Comparison of ENCODE assay signal across 8 cellular contexts in genomic region chr12:130916251-130916911, GRCh38. TPM values are rescaled to one million over a fixed set of nuclear protein-coding genes. Genes with fewer than 3 reads are reported as not detected.
DNase-seq lines count a peak whose midpoint lies in the region; ATAC-seq and TF ChIP-seq lines count a peak whose summit lies in the region.

No MANE protein-coding gene starts in this region.

- in situ Hi-C loops in GM13976 (cut with MboI; ENCODE audit: low sequenced_read_pairs, unreplicated experiment) = no loop called here

- no peak overlapping the region for H3K27ac ChIP-seq in cardiac muscle cell
- H3K27ac ChIP-seq in CD4-positive, alpha-beta T cell (ENCODE audit: low read depth, low read length) = no peak overlapping the region

- H3K4me1 Mint-ChIP-seq in activated CD8-positive, alpha-beta T cell treated with anti-CD3 and anti-CD28 coated beads, Interleukin-2, amount 10 ng/mL, durations not matched to agents 7 days and 5 days (ENCODE audit: low read depth) = no peaks in the 10 kb centered on the region
- H3K4me1 Mint-ChIP-seq in CD4-positive, alpha-beta T cell (ENCODE audit: low read depth) = peaks cover 4% of the 10 kb centered on the region

- intact Hi-C loops in CD4-positive, alpha-beta T cell (cut with DNase I, micrococcal nuclease) = no loop called here

- no peaks in the 10 kb centered on the region for H3K4me1 ChIP-seq in cardiac muscle cell (ENCODE audit: low read depth)

- POLR2A ChIA-PET in activated CD8-positive, alpha-beta T cell treated with anti-CD3 and anti-CD28 coated beads, Interleukin-2, amount 10 ng/mL, durations not matched to agents 7 days and 5 days (lab: Charles Lee) = no interaction called here
- POLR2A ChIA-PET in CD4-positive, alpha-beta T cell (lab: Charles Lee) = no interaction called here

- H3K27me3 ChIP-seq in cardiac muscle cell = no peaks in the 10 kb centered on the region
- peaks cover 24% of the 10 kb centered on the region for H3K27me3 ChIP-seq in CD4-positive, alpha-beta T cell (ENCODE audit: control insufficient read depth, insufficient read depth, low read length)

- H3K36me3 Mint-ChIP-seq in activated CD8-positive, alpha-beta T cell treated with anti-CD3 and anti-CD28 coated beads, Interleukin-2, amount 10 ng/mL, durations not matched to agents 7 days and 5 days (ENCODE audit: low read depth) = no peaks in the 10 kb centered on the region
- no peaks in the 10 kb centered on the region for H3K36me3 Mint-ChIP-seq in CD4-positive, alpha-beta T cell (ENCODE audit: low read depth)

- H3K9me3 ChIP-seq in cardiac muscle cell (ENCODE audit: low read depth) = no peaks in the 10 kb centered on the region
- peaks cover 8% of the 10 kb centered on the region for H3K9me3 ChIP-seq in CD4-positive, alpha-beta T cell (ENCODE audit: control insufficient read depth, low read length)

- no peaks in the 10 kb centered on the region for H3K36me3 ChIP-seq in cardiac muscle cell

- TF ChIP-seq CTCF in GM13976 (IDR thresholded peaks at IDR 0.05; ENCODE audit: borderline replicate concordance, control extremely low read depth, extremely low read depth, insufficient read depth, missing control alignments) (peak; percentile 86), cardiac muscle cell (IDR thresholded peaks at IDR 0.05; ENCODE audit: low read depth, low read length) (peak; percentile 91)
- no peak for TF ChIP-seq CTCF in CD4-positive, alpha-beta T cell (IDR thresholded peaks at IDR 0.05)

- no peak overlapping the region for H3K4me3 ChIP-seq in cardiac muscle cell

- no peak overlapping the region for H3K27ac Mint-ChIP-seq in activated CD8-positive, alpha-beta T cell treated with anti-CD3 and anti-CD28 coated beads, Interleukin-2, amount 10 ng/mL, durations not matched to agents 7 days and 5 days
- no peak overlapping the region for H3K27ac Mint-ChIP-seq in CD4-positive, alpha-beta T cell

- DNase-seq in AG20443 (ENCODE audit: low spot score) (peak; percentile 86), GM13976 (ENCODE audit: low spot score) (peak; percentile 81), NCI-H187 treated with DMSO at 0.1 percent for 48 hours (lab: John Stamatoyannopoulos, UW) (peak; percentile 14), cardiac muscle cell (ENCODE audit: low read depth in 1 of 2, low spot score in 1 of 2) (peak; percentile 71 to 82), pons (ENCODE audit: low spot score) (peak; percentile 54)
- DNase-seq in activated CD8-positive, alpha-beta T cell treated with anti-CD3 and anti-CD28 coated beads, Interleukin-2, amount 10 ng/mL, durations not matched to agents 7 days and 5 days = peak; percentile 38
- no peak for DNase-seq in CD4-positive, alpha-beta T cell

- ATAC-seq in activated CD8-positive, alpha-beta T cell treated with anti-CD3 and anti-CD28 coated beads, Interleukin-2, amount 10 ng/mL, durations not matched to agents 7 days and 5 days = no peak
- ATAC-seq in GM21515 (IDR thresholded peaks at IDR 0.05; ENCODE audit: unreplicated experiment) = no peak
- no peak for ATAC-seq in CD4-positive, alpha-beta T cell (ENCODE audit: poor library complexity)

- CTCF ChIA-PET in activated CD8-positive, alpha-beta T cell treated with anti-CD3 and anti-CD28 coated beads, Interleukin-2, amount 10 ng/mL, durations not matched to agents 7 days and 5 days (lab: Charles Lee) = interaction anchor here (1.3 to 1.8 kb wide), 4 partner anchors 9 to 217 kb away, joined by 4 read pairs; no protein-coding TSS in a partner anchor
- CTCF ChIA-PET in CD4-positive, alpha-beta T cell (lab: Charles Lee) = no interaction called here

- H3K4me3 Mint-ChIP-seq in activated CD8-positive, alpha-beta T cell treated with anti-CD3 and anti-CD28 coated beads, Interleukin-2, amount 10 ng/mL, durations not matched to agents 7 days and 5 days = no peak overlapping the region
- H3K4me3 Mint-ChIP-seq in CD4-positive, alpha-beta T cell = no peak overlapping the region

- H3K27me3 Mint-ChIP-seq in activated CD8-positive, alpha-beta T cell treated with anti-CD3 and anti-CD28 coated beads, Interleukin-2, amount 10 ng/mL, durations not matched to agents 7 days and 5 days (ENCODE audit: low read depth) = peaks cover 24% of the 10 kb centered on the region
- peaks cover 76% of the 10 kb centered on the region for H3K27me3 Mint-ChIP-seq in CD4-positive, alpha-beta T cell

- peaks cover 5% of the 10 kb centered on the region for H3K9me3 Mint-ChIP-seq in activated CD8-positive, alpha-beta T cell treated with anti-CD3 and anti-CD28 coated beads, Interleukin-2, amount 10 ng/mL, durations not matched to agents 7 days and 5 days (ENCODE audit: insufficient read depth)
- peaks cover 10% of the 10 kb centered on the region for H3K9me3 Mint-ChIP-seq in CD4-positive, alpha-beta T cell

RNA-seq across cellular contexts. Expression of gene ADGRD1, which starts 37.3 kb away (rescaled TPM):
- total RNA-seq in activated CD8-positive, alpha-beta T cell treated with anti-CD3 and anti-CD28 coated beads, Interleukin-2, amount 10 ng/mL, durations not matched to agents 7 days and 5 days = not detected
- 58.8 and 74.0 TPM in 2 replicates for total RNA-seq in cardiac muscle cell
- 66.6 and 76.2 TPM in 2 replicates for polyA plus RNA-seq in cardiac muscle cell
- total RNA-seq in CD4-positive, alpha-beta T cell = under 1 TPM in 1 of 2 experiments, not detected in 1; 0.22 TPM

RNA-seq across cellular contexts. Expression of gene RAN, which starts 44.5 kb away (rescaled TPM):
- total RNA-seq in activated CD8-positive, alpha-beta T cell treated with anti-CD3 and anti-CD28 coated beads, Interleukin-2, amount 10 ng/mL, durations not matched to agents 7 days and 5 days = 1,000 to 10,000 TPM; 1,319 to 1,332 TPM
- total RNA-seq in cardiac muscle cell = 189 and 260 TPM in 2 replicates
- 785 and 1,009 TPM in 2 replicates for polyA plus RNA-seq in cardiac muscle cell
- total RNA-seq in CD4-positive, alpha-beta T cell = 100 to 1,000 TPM; 278 to 302 TPM

Comparison
In these comparisons a context has a peak if more than half of its experiments do, and no peak if none do; other contexts are left out.
1. DNase-seq: peak in AG20443 (single experiment), GM13976 (single experiment), NCI-H187 treated with DMSO at 0.1 percent for 48 hours (single experiment), activated CD8-positive, alpha-beta T cell treated with anti-CD3 and anti-CD28 coated beads, Interleukin-2, amount 10 ng/mL, durations not matched to agents 7 days and 5 days (single experiment), cardiac muscle cell (2 of 2) and pons (single experiment); none in CD4-positive, alpha-beta T cell (0 of 10).
2. RNA of gene ADGRD1, which starts 37.3 kb away (total RNA-seq): 58.8 to 74.0 TPM in cardiac muscle cell; 0.22 TPM in CD4-positive, alpha-beta T cell and not detected in activated CD8-positive, alpha-beta T cell treated with anti-CD3 and anti-CD28 coated beads, Interleukin-2, amount 10 ng/mL, durations not matched to agents 7 days and 5 days; every median in the first group is over 10 times any median in the second.